In genomic region chr11:102453921-102454320, GRCh38 we compare ENCODE assay signal across 15 cellular contexts. TPM values are rescaled to one million over a fixed set of nuclear protein-coding genes. Genes with fewer than 3 reads are reported as not detected.
A peak's percentile ranks its signal among the peaks of the same experiment; 100 is the strongest.
DNase-seq lines count a peak whose midpoint lies in the region; ATAC-seq and TF ChIP-seq lines count a peak whose summit lies in the region.
"Had no signal": no experiment of that assay in that cellular context is flagged by ENCODE, and none has a peak within 500 bp of the region (broad histone marks: within the 10 kb centered on the region; RNA-seq: fewer than 3 reads in every experiment).

No MANE protein-coding gene starts in this region.

- H3K4me2 ChIP-seq in SU-DHL-6 (ENCODE audit: low read depth, low read length, poor library complexity, severe bottlenecking): peak overlapping the region; percentile 85

- peaks cover 8% of the 10 kb centered on the region; the same call in 1 of the 2 replicates for H3K27me3 ChIP-seq in HUES6 (ENCODE audit: control insufficient read depth, insufficient read depth, low read length)
- no peaks in the 10 kb centered on the region for H3K27me3 ChIP-seq in SU-DHL-6 (ENCODE audit: low read length)
- H3K27me3 ChIP-seq in ovary: no peaks in the 10 kb centered on the region
- H3K27me3 ChIP-seq: cardiac muscle cell had no signal

- no peak for TF ChIP-seq CTCF in SU-DHL-6 (IDR thresholded peaks at IDR 0.05; ENCODE audit: insufficient read depth, low read length, poor library complexity, severe bottlenecking)
- no peak for TF ChIP-seq CTCF in ovary (IDR thresholded peaks at IDR 0.05)

- no peak for TF ChIP-seq POLR2A in ovary (IDR thresholded peaks at IDR 0.05)

- H3K4me3 ChIP-seq in HUES6 (ENCODE audit: low read depth, low read length) (peak overlapping the region; percentile 91; the same call in 1 of the 2 replicates), SU-DHL-6 (ENCODE audit: insufficient read depth, low read length, poor library complexity, severe bottlenecking) (no peak overlapping the region), skin epidermis (peak overlapping the region in 1 of 7 experiments; percentile 98), ovary (no peak overlapping the region)

- intact Hi-C loops in ovary (cut with DNase I): loop anchor here in 1 of 4 donors (10.0 kb wide), 1 partner anchor 109 kb away; the partner anchor contains the start of gene BIRC2

- H3K9me3 ChIP-seq in HUES6 (ENCODE audit: control insufficient read depth, insufficient read depth, low read depth, low read length): no peaks in the 10 kb centered on the region
- H3K9me3 ChIP-seq in SU-DHL-6 (ENCODE audit: insufficient read depth, low read length): no peaks in the 10 kb centered on the region
- H3K9me3 ChIP-seq in ovary: no peaks in the 10 kb centered on the region

- no peaks in the 10 kb centered on the region for H3K36me3 ChIP-seq in HUES6 (ENCODE audit: control insufficient read depth, insufficient read depth, low read length)
- H3K36me3 ChIP-seq in SU-DHL-6 (ENCODE audit: low read length): no peaks in the 10 kb centered on the region; the same call in 1 of the 2 replicates
- H3K36me3 ChIP-seq in ovary: no peaks in the 10 kb centered on the region
- H3K36me3 ChIP-seq: cardiac muscle cell had no signal

- H4K20me1 ChIP-seq in SU-DHL-6 (ENCODE audit: low read depth, low read length): peaks cover 22% of the 10 kb centered on the region; the same call in 1 of the 2 replicates

- 83 to 86% (median 83%) methylated on average over 3 of the region's 3 CpGs for WGBS in ovary, 3 donors

- DNase-seq in ovary (no peak), DMS114 treated with DMSO at 0.1 percent for 48 hours (lab: John Stamatoyannopoulos, UW; ENCODE audit: unreplicated experiment) (no peak), COLO829 (ENCODE audit: low spot score) (no peak), anterior cingulate cortex (lab: John Stamatoyannopoulos, UW) (no peak)
- DNase-seq: activated CD8-positive, alpha-beta memory T cell treated with anti-CD3 and anti-CD28 coated beads, Interleukin-2, amount 10 ng/mL, durations not matched to agents 7 days and 5 days; EL; KG1; kidney; NCI-H446 had no signal

- H3K4me1 ChIP-seq in HUES6 (ENCODE audit: control insufficient read depth, insufficient read depth, low read length) (peaks cover 40% of the 10 kb centered on the region), ovary (ENCODE audit: insufficient read depth) (peaks cover 8% of the 10 kb centered on the region)

- peak; percentile 53 for ATAC-seq in esophagus mucosa

- H3K27ac ChIP-seq in HUES6 (ENCODE audit: low read depth, low read length) (no peak overlapping the region), SU-DHL-6 (ENCODE audit: low read depth, low read length) (peak overlapping the region; percentile 77; the same call in 1 of the 2 replicates), skin epidermis (peak overlapping the region in 19 of 21 experiments; percentile 12 to 96 (median 93)), ovary (no peak overlapping the region)
- H3K27ac ChIP-seq: parathyroid adenoma had no signal

- peaks cover 10% of the 10 kb centered on the region for H3F3A ChIP-seq in SU-DHL-6 (ENCODE audit: insufficient read depth)

- no peaks in the 10 kb centered on the region for H3K9me2 ChIP-seq in SU-DHL-6 (replicated peaks; ENCODE audit: insufficient read depth, low read length)

- H2AFZ ChIP-seq in SU-DHL-6 (ENCODE audit: low read depth, low read length, severe bottlenecking): no peak overlapping the region

- peaks cover 36% of the 10 kb centered on the region for H3K79me2 ChIP-seq in SU-DHL-6 (ENCODE audit: insufficient read depth, low read length)
- H3K79me2 ChIP-seq: parathyroid adenoma had no signal

- no peak for TF ChIP-seq EP300 in ovary (IDR thresholded peaks at IDR 0.05)

- H3K9ac ChIP-seq in HUES6 (ENCODE audit: low read length) (no peak overlapping the region), SU-DHL-6 (ENCODE audit: low read length) (no peak overlapping the region)
- H3K9ac ChIP-seq: parathyroid adenoma had no signal

RNA-seq across cellular contexts. Expression of gene TMEM123, which starts 1.4 kb away (rescaled TPM):
- total RNA-seq in esophagus mucosa (131 TPM), ovary (100 to 1,000 TPM in 6 of 7 donors, 10 to 100 TPM in 1; 83.3 to 131 (median 124) TPM)
- polyA plus RNA-seq in ovary: 100 to 1,000 TPM in 1 of 2 donors, 10 to 100 TPM in 1; 69.4 to 165 TPM

Comparison
In these comparisons a context has a peak if more than half of its experiments do, and no peak if none do; other contexts are left out.
1. H3K27ac ChIP-seq: peak in SU-DHL-6 (single experiment) and skin epidermis (19 of 21); none in HUES6 (single experiment) and ovary (0 of 2).